ENCODE assay signal across 10 cellular contexts in the genomic region with DNA sequence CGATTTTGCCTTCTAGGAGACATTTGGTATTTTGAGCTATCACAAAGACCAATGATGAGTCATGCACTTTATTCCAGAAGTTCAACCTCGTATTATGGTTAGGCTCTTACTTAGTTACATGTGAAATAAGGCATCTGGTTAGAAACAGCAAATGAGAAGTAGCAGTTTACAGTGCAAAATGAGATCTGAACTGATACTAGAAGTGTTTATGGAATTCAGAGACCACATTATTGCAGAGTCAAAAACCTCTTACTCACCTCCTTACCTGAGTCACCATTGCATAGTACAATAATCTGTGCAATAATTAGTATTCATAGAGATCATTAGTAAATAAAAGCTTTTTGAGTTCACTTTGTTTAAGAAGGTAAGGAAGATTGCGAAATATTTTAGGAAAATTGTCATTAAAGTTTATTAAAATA. TPM values are rescaled to one million over a fixed set of nuclear protein-coding genes. Genes with fewer than 3 reads are reported as not detected.
DNase-seq lines count a peak whose midpoint lies in the region; ATAC-seq and TF ChIP-seq lines count a peak whose summit lies in the region.
"Had no signal": no experiment of that assay in that cellular context is flagged by ENCODE, and none has a peak within 500 bp of the region (broad histone marks: within the 10 kb centered on the region; RNA-seq: fewer than 3 reads in every experiment).

No MANE protein-coding gene starts in this region.

- in situ Hi-C loops in mammary epithelial cell (cut with MboI; ENCODE audit: low sequenced_read_pairs in 2 of 2): no loop called here

- H3K27me3 ChIP-seq in mammary epithelial cell (ENCODE audit: insufficient read depth, low read length) (no peaks in the 10 kb centered on the region), mesenchymal stem cell (ENCODE audit: control insufficient read depth in 1 of 2, insufficient read depth in 1 of 2, low read length in 2 of 2) (no peaks in the 10 kb centered on the region)

- CTCF ChIA-PET in mammary epithelial cell (lab: Charles Lee; ENCODE audit: low non-redundant PET): no interaction called here

- H3K4me2 ChIP-seq in mammary epithelial cell (ENCODE audit: insufficient read depth, low read depth, low read length) (peak overlapping the region; percentile 11), mesenchymal stem cell (ENCODE audit: low read length, poor library complexity, severe bottlenecking) (no peak overlapping the region)
- H3K4me2 ChIP-seq: KMS-11 had no signal

- H2AFZ ChIP-seq in mammary epithelial cell (ENCODE audit: low read depth, low read length): no peak overlapping the region
- H2AFZ ChIP-seq in mesenchymal stem cell (ENCODE audit: low read depth, low read length): no peak overlapping the region

- dilution Hi-C loops in mammary epithelial cell (cut with HindIII; ENCODE audit: low sequenced_read_pairs): no loop called here

- DNase-seq in GM03348 (ENCODE audit: low spot score) (peak; percentile 18), HT-29 (ENCODE audit: low spot score) (peak; percentile 30), mammary epithelial cell (peak; percentile 91), mesenchymal stem cell (peak; percentile 81), NCI-H2029 treated with DMSO at 0.1 percent for 48 hours (lab: John Stamatoyannopoulos, UW) (no peak), posterior vena cava (ENCODE audit: low spot score) (no peak)
- DNase-seq: stimulated activated CD4-positive, alpha-beta T cell treated with anti-CD3 and anti-CD28 coated beads, Interleukin-4, amount 100 ng/mL, for 24 hours had no signal

- intact Hi-C loops in mammary epithelial cell (cut with micrococcal nuclease): loop anchor here (2.0 kb wide), 1 partner anchor 40 kb away; the partner anchor contains the start of gene SEC24B
- intact Hi-C loops in posterior vena cava (cut with DNase I): no loop called here

- H3K4ac ChIP-seq in mesenchymal stem cell (ENCODE audit: low read depth in 1 of 2, low read length in 2 of 2): no peak overlapping the region

- no TSS peak for BruUV-seq in mammary epithelial cell (replicated peaks; lab: Mats Ljungman, UMichigan)

- H2BK12ac ChIP-seq in mesenchymal stem cell (ENCODE audit: low read length in 2 of 2): no peak overlapping the region

- no peak for TF ChIP-seq CTCF in mammary epithelial cell (conservative IDR thresholded peaks at IDR 0.05 in 1 of 2, IDR thresholded peaks at IDR 0.05 in 1 of 2; ENCODE audit: extremely low read depth in 1 of 2, insufficient read depth in 1 of 2, low read depth in 1 of 2, low read length in 2 of 2)

- H3K9me3 ChIP-seq in mammary epithelial cell (replicated peaks; ENCODE audit: insufficient read depth, low read length): no peaks in the 10 kb centered on the region
- H3K9me3 ChIP-seq in mesenchymal stem cell (ENCODE audit: control insufficient read depth, low read length): no peaks in the 10 kb centered on the region

- H3K4me3 ChIP-seq in mammary epithelial cell (replicated peaks in 1 of 3; ENCODE audit: insufficient read depth in 1 of 3, low read depth in 2 of 3, low read length in 3 of 3) (no peak overlapping the region), mesenchymal stem cell (ENCODE audit: insufficient read depth in 1 of 2, low read depth in 1 of 2, low read length in 2 of 2) (no peak overlapping the region)

- H2BK5ac ChIP-seq in mesenchymal stem cell (ENCODE audit: low read depth, low read length, poor library complexity, severe bottlenecking): no peak overlapping the region

- no peak overlapping the region for H3K18ac ChIP-seq in mesenchymal stem cell (ENCODE audit: low read depth in 1 of 2, low read length in 2 of 2)

- H3K79me2 ChIP-seq in mammary epithelial cell (ENCODE audit: insufficient read depth, low read length): peaks cover 93% of the 10 kb centered on the region

- no peak overlapping the region for H4K91ac ChIP-seq in mesenchymal stem cell (ENCODE audit: low read length)

- H4K8ac ChIP-seq in mesenchymal stem cell (ENCODE audit: low read length): no peak overlapping the region

- no peak overlapping the region for H2BK120ac ChIP-seq in mesenchymal stem cell (ENCODE audit: low read depth, low read length)

- no peak overlapping the region for H2AK5ac ChIP-seq in mesenchymal stem cell (ENCODE audit: low read length, severe bottlenecking)

- no peak overlapping the region for H3K14ac ChIP-seq in mesenchymal stem cell (ENCODE audit: low read length in 2 of 2)

- no peak for ATAC-seq in HG02938 (IDR thresholded peaks at IDR 0.05; ENCODE audit: unreplicated experiment)
- no peak for ATAC-seq in HG02759 (IDR thresholded peaks at IDR 0.05; ENCODE audit: unreplicated experiment)

- H4K20me1 ChIP-seq in mammary epithelial cell (ENCODE audit: insufficient read depth, low read length): peaks cover 10% of the 10 kb centered on the region

- 37% methylated on average over 3 of the region's 3 CpGs for WGBS in mammary epithelial cell (ENCODE audit: low coverage, missing lambda C conversion rate)
- WGBS in mesenchymal stem cell: 33% methylated on average over 2 of the region's 3 CpGs

- H3K9ac ChIP-seq in mammary epithelial cell (ENCODE audit: insufficient read depth, low read length) (no peak overlapping the region), mesenchymal stem cell (ENCODE audit: low read length) (peak overlapping the region; percentile 9)
- H3K9ac ChIP-seq: KMS-11 had no signal

- H3K27ac ChIP-seq in mammary epithelial cell (ENCODE audit: insufficient read depth, low read depth, low read length) (peak overlapping the region; percentile 72), mesenchymal stem cell (ENCODE audit: low read length, poor library complexity, severe bottlenecking) (no peak overlapping the region)
- H3K27ac ChIP-seq: KMS-11 had no signal

- H3K79me1 ChIP-seq in mesenchymal stem cell (replicated peaks; ENCODE audit: low read length, poor library complexity, severe bottlenecking): peaks cover 2% of the 10 kb centered on the region

- H3K36me3 ChIP-seq in mammary epithelial cell (ENCODE audit: insufficient read depth, low read length) (peaks cover 19% of the 10 kb centered on the region), mesenchymal stem cell (ENCODE audit: control insufficient read depth in 1 of 2, insufficient read depth in 2 of 2, low read depth in 1 of 2, low read length in 2 of 2) (peaks cover 3 to 69% of the 10 kb centered on the region in 2 experiments)

- H3K4me1 ChIP-seq in mammary epithelial cell (ENCODE audit: insufficient read depth, low read length) (peaks cover 11% of the 10 kb centered on the region), mesenchymal stem cell (ENCODE audit: control insufficient read depth, insufficient read depth, low read depth, low read length) (peaks cover 4% of the 10 kb centered on the region)

- no peak overlapping the region for H3K23ac ChIP-seq in mesenchymal stem cell (ENCODE audit: low read length in 2 of 2)

- no peak overlapping the region for H2BK15ac ChIP-seq in mesenchymal stem cell (ENCODE audit: low read depth, poor library complexity, severe bottlenecking)

RNA-seq across cellular contexts. Expression of gene SEC24B, which starts 38.7 kb away (rescaled TPM):
- 8.9 and 10.1 TPM in 2 replicates for total RNA-seq in HT-29 (2014; rRNA removed; shearing (Covaris generic))
- 10 to 100 TPM; 22.0 to 34.7 TPM for total RNA-seq in mammary epithelial cell
- polyA plus RNA-seq in mammary epithelial cell: 44.8 TPM
- polyA minus RNA-seq in mammary epithelial cell: 63.1 TPM
- 26.9 TPM for polyA plus RNA-seq in mesenchymal stem cell (2013, experiment 1 of 2)
- 26.3 TPM for polyA plus RNA-seq in mesenchymal stem cell (2013, experiment 2 of 2)
- 10 to 100 TPM; 29.6 to 33.9 TPM for total RNA-seq in posterior vena cava

Comparison
In these comparisons a context has a peak if more than half of its experiments do, and no peak if none do; other contexts are left out.
1. DNase-seq: peak in GM03348 (single experiment), HT-29 (single experiment), mammary epithelial cell (single experiment) and mesenchymal stem cell (single experiment); none in NCI-H2029 treated with DMSO at 0.1 percent for 48 hours (single experiment) and posterior vena cava (single experiment).